In the genomic region with DNA sequence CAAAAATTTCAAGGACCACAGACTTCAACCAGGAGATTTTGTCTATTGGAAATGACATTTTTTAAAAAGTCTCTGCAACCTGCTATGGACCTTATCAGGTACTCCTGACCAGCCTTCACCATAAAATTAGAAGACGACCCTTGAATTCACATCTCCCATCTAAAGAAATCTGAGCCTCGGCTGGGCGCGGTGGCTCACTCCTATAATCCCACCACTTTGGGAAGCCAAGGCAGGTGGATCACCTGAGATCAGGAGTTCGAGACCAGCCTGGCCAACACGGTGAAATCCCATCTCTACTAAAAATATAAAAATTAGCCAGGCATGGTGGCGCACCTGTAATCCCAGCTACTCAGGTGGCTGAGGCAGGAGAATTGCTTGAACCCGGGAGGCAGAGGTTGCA, we compare ENCODE assay signal across 8 cellular contexts. TPM values are rescaled to one million over a fixed set of nuclear protein-coding genes. Genes with fewer than 3 reads are reported as not detected.
A peak's percentile ranks its signal among the peaks of the same experiment; 100 is the strongest.
DNase-seq lines count a peak whose midpoint lies in the region; ATAC-seq and TF ChIP-seq lines count a peak whose summit lies in the region.
"Not testable (repeated sequence)": the region's sequence is repeated elsewhere in the genome, so short reads cannot be mapped to it uniquely, and the experiment has no call there.
"Had no signal": no experiment of that assay in that cellular context is flagged by ENCODE, and none has a peak within 500 bp of the region (broad histone marks: within the 10 kb centered on the region; RNA-seq: fewer than 3 reads in every experiment).

No MANE protein-coding gene starts in this region.

- not testable (repeated sequence) for H3K27ac ChIP-seq in PC-9
- H3K27ac ChIP-seq in lower lobe of right lung (peak overlapping the region; percentile 74), transverse colon (peak overlapping the region; percentile 42 to 75 (median 60))

- not testable (repeated sequence) for H3K27me3 ChIP-seq in PC-9 (ENCODE audit: insufficient read depth, low read depth); lower lobe of right lung (ENCODE audit: low read depth); transverse colon

- 83 to 87% methylated on average over 1 to 8 of the region's 8 CpGs for WGBS in transverse colon (ENCODE audit: low coverage in 1 of 2), 2 donors

- not testable (repeated sequence) for DNase-seq in CD14-positive monocyte (ENCODE audit: low spot score); PC-9; MCF 10A (ENCODE audit: unreplicated experiment); lower lobe of right lung; transverse colon
- peak; percentile 16 for DNase-seq in left ventricle myocardium superior

- H3K4me2 ChIP-seq in PC-9 = peak overlapping the region; percentile 34; the same call in 1 of the 2 replicates

- POLR2A ChIA-PET in PC-9 (lab: Charles Lee; ENCODE audit: unreplicated experiment) = not testable (repeated sequence)
- POLR2A ChIA-PET in MCF 10A (lab: Yijun Ruan, JAX) = interaction anchor here (1.0 to 13.5 kb wide), 6 partner anchors 9 to 78 kb away, joined by 3 to 161 read pairs (median 11); a partner anchor contains a TSS

- in situ Hi-C loops in transverse colon (cut with MboI; ENCODE audit: low pct_ligation_motif_present in 1 of 4, low pct_unique_long_range_greater_than_20kb in 1 of 4, low sequenced_read_pairs in 3 of 4) = loop anchor here in 1 of 4 donors (10.0 kb wide), 1 partner anchor 1016 kb away; no protein-coding TSS in a partner anchor

- H3K27me3 Mint-ChIP-seq in CD14-positive monocyte (ENCODE audit: low read depth in 3 of 3); MCF 10A (ENCODE audit: insufficient read depth, unreplicated experiment): not testable (repeated sequence)

- TF ChIP-seq EP300 in transverse colon (IDR thresholded peaks at IDR 0.05; ENCODE audit: low read depth) = not testable (repeated sequence)

- not testable (repeated sequence) for H3K36me3 Mint-ChIP-seq in CD14-positive monocyte; MCF 10A (ENCODE audit: insufficient read depth, unreplicated experiment)

- TF ChIP-seq POLR2A in transverse colon (IDR thresholded peaks at IDR 0.05) = not testable (repeated sequence)

- not testable (repeated sequence) for H3K36me3 ChIP-seq in PC-9 (ENCODE audit: low read depth); lower lobe of right lung; transverse colon

- not testable (repeated sequence) for BruUV-seq in PC-9 (replicated peaks; lab: Mats Ljungman, UMichigan); MCF 10A (replicated peaks; lab: Mats Ljungman, UMichigan)

- not testable (repeated sequence) for H3K9me3 Mint-ChIP-seq in CD14-positive monocyte; MCF 10A (ENCODE audit: unreplicated experiment)

- H3K27ac Mint-ChIP-seq in CD14-positive monocyte (peak overlapping the region; percentile 93 to 99 (median 96)), MCF 10A (ENCODE audit: low read depth, unreplicated experiment) (peak overlapping the region; percentile 89)

- intact Hi-C loops in CD14-positive monocyte (cut with micrococcal nuclease) = loop anchor here in 1 of 2 donors (2.0 kb wide), 2 partner anchors 14 to 46 kb away; no protein-coding TSS in a partner anchor
- intact Hi-C loops in PC-9 (cut with micrococcal nuclease; ENCODE audit: unreplicated experiment); MCF 10A (cut with micrococcal nuclease); lower lobe of right lung (cut with DNase I): not testable (repeated sequence)
- intact Hi-C loops in left ventricle myocardium superior (cut with micrococcal nuclease) = loop anchor here (10.0 kb wide), 1 partner anchor 84 kb away; no protein-coding TSS in a partner anchor
- intact Hi-C loops in transverse colon (cut with DNase I; ENCODE audit: low total_unique reads) = loop anchor here (10.0 kb wide), 1 partner anchor 64 kb away; a partner anchor contains a TSS

- not testable (repeated sequence) for H3K79me2 ChIP-seq in PC-9 (ENCODE audit: low read depth)

- H3K9me2 ChIP-seq in PC-9 (ENCODE audit: insufficient read depth) = not testable (repeated sequence)

- not testable (repeated sequence) for H4K20me1 ChIP-seq in PC-9 (ENCODE audit: insufficient read depth)

- peak overlapping the region in 1 of 2 donors; percentile 16 for H3K4me3 Mint-ChIP-seq in CD14-positive monocyte
- H3K4me3 Mint-ChIP-seq in MCF 10A (ENCODE audit: unreplicated experiment) = not testable (repeated sequence)

- CTCF ChIA-PET in PC-9 (lab: Charles Lee) = not testable (repeated sequence)
- CTCF ChIA-PET in MCF 10A (lab: Yijun Ruan, JAX) = interaction anchor here (1.4 to 1.7 kb wide), 2 partner anchors 78 to 1090 kb away, joined by 3 to 9 read pairs; a partner anchor contains a TSS

- H3K9me3 ChIP-seq in PC-9 (ENCODE audit: insufficient read depth, low read depth); lower lobe of right lung; transverse colon: not testable (repeated sequence)

- peaks cover 41% of the 10 kb centered on the region for H3F3A ChIP-seq in PC-9 (ENCODE audit: insufficient read depth, low read depth)

- H3K4me1 ChIP-seq in PC-9 (replicated peaks; ENCODE audit: insufficient read depth) = peaks cover 66% of the 10 kb centered on the region
- peaks cover 73% of the 10 kb centered on the region for H3K4me1 ChIP-seq in lower lobe of right lung
- H3K4me1 ChIP-seq in transverse colon = peaks cover 0 to 48% (median 16%) of the 10 kb centered on the region in 4 donors

- not testable (repeated sequence) for TF ChIP-seq CTCF in CD14-positive monocyte (IDR thresholded peaks at IDR 0.05); PC-9 (conservative IDR thresholded peaks at IDR 0.05); MCF 10A (IDR thresholded peaks at IDR 0.05; ENCODE audit: unreplicated experiment); lower lobe of right lung (IDR thresholded peaks at IDR 0.05); transverse colon (IDR thresholded peaks at IDR 0.05)

- not testable (repeated sequence) for ATAC-seq in left ventricle myocardium superior, lower lobe of right lung

- H3K4me3 ChIP-seq in PC-9, lower lobe of right lung, transverse colon: not testable (repeated sequence)

- H3K4me1 Mint-ChIP-seq in CD14-positive monocyte = peaks cover 88% of the 10 kb centered on the region
- peaks cover 40% of the 10 kb centered on the region for H3K4me1 Mint-ChIP-seq in MCF 10A (ENCODE audit: insufficient read depth, unreplicated experiment)

- not testable (repeated sequence) for H2AFZ ChIP-seq in PC-9

RNA-seq across cellular contexts. Expression of a gene that starts 5.7 kb away (rescaled TPM):
- polyA plus RNA-seq in CD14-positive monocyte = 100 to 1,000 TPM; 206 to 238 TPM
- total RNA-seq in PC-9 (2021) = 162 and 174 TPM in 2 replicates
- total RNA-seq in MCF 10A (2022) = 326 and 338 TPM in 2 replicates
- total RNA-seq in left ventricle myocardium superior = 143 TPM
- 209 TPM for total RNA-seq in lower lobe of right lung
- 100 to 1,000 TPM; 157 to 552 (median 288) TPM for total RNA-seq in transverse colon

RNA-seq across cellular contexts. Expression of a gene that starts 41.5 kb away (rescaled TPM):
- 1,000 to 10,000 TPM; 1,470 to 1,628 TPM for polyA plus RNA-seq in CD14-positive monocyte
- total RNA-seq in PC-9 (2021) (3.6 and 6.0 TPM in 2 replicates), MCF 10A (2022) (24.8 and 29.3 TPM in 2 replicates), left ventricle myocardium superior (26.5 TPM), lower lobe of right lung (468 TPM), transverse colon (10 to 100 TPM; 14.2 to 32.4 (median 24.9) TPM)
- total RNA-seq: G401 had no signal
- polyA plus RNA-seq: BJ had no signal

Comparison
In these comparisons a context has a peak if more than half of its experiments do, and no peak if none do; other contexts are left out.
1. RNA of a gene that starts 41.5 kb away (total RNA-seq): 468 TPM in lower lobe of right lung (single experiment); 14.2 to 32.4 TPM in transverse colon, 26.5 TPM in left ventricle myocardium superior (single experiment), 24.8 to 29.3 TPM in MCF 10A and 3.6 to 6.0 TPM in PC-9; every median in the first group is over 10 times any median in the second.